Comparison of ENCODE assay signal across 8 cellular contexts in the genomic region with DNA sequence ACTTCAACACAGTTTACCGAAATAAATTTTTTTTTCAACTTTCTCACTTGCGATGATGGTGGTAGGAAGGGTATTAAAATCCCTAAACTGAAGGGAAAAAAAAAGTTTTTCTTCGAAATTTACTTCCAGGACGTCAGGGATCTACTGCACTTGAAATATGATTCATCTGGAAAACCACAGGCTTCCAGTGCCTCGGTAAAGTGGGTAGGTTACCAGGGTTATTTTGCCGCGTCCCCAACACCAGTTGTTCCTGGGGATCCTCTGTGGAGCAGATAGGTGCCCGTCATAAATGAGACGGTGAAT. TPM values are rescaled to one million over a fixed set of nuclear protein-coding genes. Genes with fewer than 3 reads are reported as not detected.
DNase-seq lines count a peak whose midpoint lies in the region; ATAC-seq and TF ChIP-seq lines count a peak whose summit lies in the region.

No MANE protein-coding gene starts in this region.

- CTCF ChIA-PET in mammary epithelial cell (lab: Charles Lee; ENCODE audit: low non-redundant PET) = interaction anchor here (0.6 kb wide), 1 partner anchor 1875 kb away, joined by 4 read pairs; no protein-coding TSS in a partner anchor

- H3K79me2 ChIP-seq in Karpas-422 (ENCODE audit: low read length) (peaks cover 45% of the 10 kb centered on the region), mammary epithelial cell (ENCODE audit: insufficient read depth, low read length) (peaks cover 45% of the 10 kb centered on the region)

- peak overlapping the region; percentile 97 for H2AFZ ChIP-seq in Karpas-422 (ENCODE audit: low read length)
- H2AFZ ChIP-seq in mammary epithelial cell (ENCODE audit: low read depth, low read length) = peak overlapping the region; percentile 94

- peak overlapping the region; percentile 81 for H3K27ac ChIP-seq in Karpas-422 (ENCODE audit: low read length)
- peak overlapping the region; percentile 64 for H3K27ac ChIP-seq in mammary epithelial cell (ENCODE audit: insufficient read depth, low read depth, low read length)

- no TSS peak for BruUV-seq in mammary epithelial cell (replicated peaks; lab: Mats Ljungman, UMichigan)

- intact Hi-C loops in mammary epithelial cell (cut with micrococcal nuclease) = loop anchor here (1.0 to 2.0 kb wide), 2 partner anchors 77 to 81 kb away; a partner anchor contains a TSS

- H3K9me3 ChIP-seq in BE2C (no peaks in the 10 kb centered on the region), Karpas-422 (ENCODE audit: low read length) (no peaks in the 10 kb centered on the region), mammary epithelial cell (replicated peaks; ENCODE audit: insufficient read depth, low read length) (no peaks in the 10 kb centered on the region), mononuclear cell (ENCODE audit: low read depth, low read length) (no peaks in the 10 kb centered on the region)

- no peaks in the 10 kb centered on the region for H3K9me2 ChIP-seq in Karpas-422 (replicated peaks; ENCODE audit: insufficient read depth, low read length)

- H4K20me1 ChIP-seq in Karpas-422 (ENCODE audit: insufficient read depth, low read depth, low read length) = no peaks in the 10 kb centered on the region
- no peaks in the 10 kb centered on the region for H4K20me1 ChIP-seq in mammary epithelial cell (ENCODE audit: insufficient read depth, low read length)

- H3K4me3 ChIP-seq in BE2C (ENCODE audit: low read depth, low read length) (peak overlapping the region; percentile 79), Karpas-422 (ENCODE audit: low read length) (peak overlapping the region; percentile 88), mammary epithelial cell (replicated peaks in 1 of 3; ENCODE audit: insufficient read depth in 1 of 3, low read depth in 2 of 3, low read length in 3 of 3) (peak overlapping the region; percentile 87 to 93 (median 88)), mononuclear cell (ENCODE audit: low read length) (peak overlapping the region; percentile 77)

- H3K4me2 ChIP-seq in Karpas-422 (ENCODE audit: low read depth, low read length, poor library complexity, severe bottlenecking) (peak overlapping the region; percentile 72), mammary epithelial cell (ENCODE audit: insufficient read depth, low read depth, low read length) (peak overlapping the region; percentile 87)

- 6% methylated on average over 9 of the region's 9 CpGs for WGBS in mammary epithelial cell (ENCODE audit: low coverage, missing lambda C conversion rate)

- in situ Hi-C loops in mammary epithelial cell (cut with MboI; ENCODE audit: low sequenced_read_pairs in 2 of 2) = no loop called here

- no peak for ATAC-seq in HG02623 (IDR thresholded peaks at IDR 0.05; ENCODE audit: unreplicated experiment)
- ATAC-seq in HG03460 (IDR thresholded peaks at IDR 0.05; ENCODE audit: unreplicated experiment) = no peak
- ATAC-seq in GM18517 (IDR thresholded peaks at IDR 0.05; ENCODE audit: unreplicated experiment) = no peak

- H3K27me3 ChIP-seq in BE2C (no peaks in the 10 kb centered on the region), Karpas-422 (ENCODE audit: low read length) (no peaks in the 10 kb centered on the region), mammary epithelial cell (ENCODE audit: insufficient read depth, low read length) (no peaks in the 10 kb centered on the region), mononuclear cell (ENCODE audit: insufficient read depth, low read length) (no peaks in the 10 kb centered on the region)

- no peak for TF ChIP-seq CTCF in BE2C (IDR thresholded peaks at IDR 0.05; ENCODE audit: low read depth, low read length)
- TF ChIP-seq CTCF in mammary epithelial cell (conservative IDR thresholded peaks at IDR 0.05 in 1 of 2, IDR thresholded peaks at IDR 0.05 in 1 of 2; ENCODE audit: extremely low read depth in 1 of 2, insufficient read depth in 1 of 2, low read depth in 1 of 2, low read length in 2 of 2) = no peak

- dilution Hi-C loops in mammary epithelial cell (cut with HindIII; ENCODE audit: low sequenced_read_pairs) = loop anchor here (5.0 kb wide), 1 partner anchor 54 kb away; no protein-coding TSS in a partner anchor

- no peaks in the 10 kb centered on the region for H3K4me1 ChIP-seq in BE2C
- H3K4me1 ChIP-seq in Karpas-422 (ENCODE audit: low read length) = peaks cover 19% of the 10 kb centered on the region
- peaks cover 12% of the 10 kb centered on the region for H3K4me1 ChIP-seq in mammary epithelial cell (ENCODE audit: insufficient read depth, low read length)
- peaks cover 31% of the 10 kb centered on the region for H3K4me1 ChIP-seq in mononuclear cell (ENCODE audit: insufficient read depth, low read length)

- DNase-seq in BE2C = no peak
- DNase-seq in Karpas-422 = no peak
- no peak for DNase-seq in mammary epithelial cell
- no peak for DNase-seq in NCI-H2227 (lab: John Stamatoyannopoulos, UW; ENCODE audit: unreplicated experiment)

- peaks cover 5% of the 10 kb centered on the region; the same call in 1 of the 2 replicates for H3K36me3 ChIP-seq in BE2C
- H3K36me3 ChIP-seq in Karpas-422 (ENCODE audit: insufficient read depth, low read length) = peaks cover 6% of the 10 kb centered on the region; the same call in 1 of the 2 replicates
- H3K36me3 ChIP-seq in mammary epithelial cell (ENCODE audit: insufficient read depth, low read length) = peaks cover 6% of the 10 kb centered on the region

- H3K9ac ChIP-seq in Karpas-422 (ENCODE audit: low read length) (peak overlapping the region; percentile 82), mammary epithelial cell (ENCODE audit: insufficient read depth, low read length) (peak overlapping the region; percentile 63)

RNA-seq across cellular contexts. Expression of a gene that starts 0.8 kb away (rescaled TPM):
- 23.4 TPM for polyA plus RNA-seq in BE2C (2012; ENCODE audit: insufficient read depth, insufficient read length, low read depth)
- total RNA-seq in Karpas-422 (2014; rRNA removed; shearing (Covaris generic); ENCODE audit: low replicate concordance) = 7.5 and 7.8 TPM in 2 replicates
- total RNA-seq in mammary epithelial cell (1 to 10 TPM; 5.2 to 8.5 TPM), mononuclear cell (5.1 TPM)
- polyA plus RNA-seq in mammary epithelial cell = 12.4 TPM
- 6.8 TPM for polyA minus RNA-seq in mammary epithelial cell

RNA-seq across cellular contexts. Expression of a gene that starts 38.9 kb away (rescaled TPM):
- polyA plus RNA-seq in BE2C (2012; ENCODE audit: insufficient read depth, insufficient read length, low read depth) = 18.1 TPM
- total RNA-seq in Karpas-422 (2014; rRNA removed; shearing (Covaris generic); ENCODE audit: low replicate concordance) = 52.4 and 55.8 TPM in 2 replicates
- total RNA-seq in mammary epithelial cell = 10 to 100 TPM; 20.8 to 28.3 TPM
- polyA plus RNA-seq in mammary epithelial cell = 15.6 TPM
- 21.6 TPM for polyA minus RNA-seq in mammary epithelial cell
- 19.3 TPM for total RNA-seq in mononuclear cell
